ENCODE assay signal across 8 cellular contexts in the genomic region with DNA sequence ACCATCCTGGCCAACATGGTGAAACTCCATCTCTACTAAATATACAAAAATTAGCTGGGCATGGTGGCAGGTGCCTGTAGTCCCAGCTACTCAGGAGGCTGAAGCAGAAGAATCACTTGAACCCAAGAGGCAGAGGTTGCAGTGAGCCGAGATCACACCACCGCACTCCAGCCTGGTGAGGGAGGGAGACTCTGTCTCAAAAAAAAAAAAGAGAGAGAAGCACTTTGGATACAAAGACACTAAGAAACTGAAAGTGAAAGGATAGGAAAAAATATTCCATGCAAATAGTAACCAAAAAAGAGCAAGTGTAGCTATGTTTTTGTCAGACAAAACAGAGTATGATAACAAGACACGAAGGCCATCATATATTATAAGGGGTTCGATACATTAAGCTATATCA. TPM values are rescaled to one million over a fixed set of nuclear protein-coding genes. Genes with fewer than 3 reads are reported as not detected.
DNase-seq lines count a peak whose midpoint lies in the region; ATAC-seq, FAIRE-seq and TF ChIP-seq lines count a peak whose summit lies in the region.
"Not testable (repeated sequence)": the region's sequence is repeated elsewhere in the genome, so short reads cannot be mapped to it uniquely, and the experiment has no call there.

No MANE protein-coding gene starts in this region.

- BruUV-seq in HepG2 (replicated peaks; lab: Mats Ljungman, UMichigan) = not testable (repeated sequence)

- peaks cover 59% of the 10 kb centered on the region for H3K4me1 Mint-ChIP-seq in activated CD4-positive, alpha-beta T cell treated with anti-CD3 and anti-CD28 coated beads, Interleukin-2, amount 10 ng/mL, durations not matched to agents 7 days and 5 days
- peaks cover 32% of the 10 kb centered on the region for H3K4me1 Mint-ChIP-seq in astrocyte (ENCODE audit: low read depth, unreplicated experiment)
- H3K4me1 Mint-ChIP-seq in osteocyte (ENCODE audit: unreplicated experiment) = peaks cover 23% of the 10 kb centered on the region

- TF ChIP-seq RAD21 in HepG2 (CRISPR knock-in tag; IDR thresholded peaks at IDR 0.05) = not testable (repeated sequence)

- peak overlapping the region; percentile 66 for H3K4me3 Mint-ChIP-seq in activated CD4-positive, alpha-beta T cell treated with anti-CD3 and anti-CD28 coated beads, Interleukin-2, amount 10 ng/mL, durations not matched to agents 7 days and 5 days
- H3K4me3 Mint-ChIP-seq in astrocyte (ENCODE audit: unreplicated experiment) (peak overlapping the region; percentile 62), osteocyte (ENCODE audit: unreplicated experiment) (peak overlapping the region; percentile 61)

- FAIRE-seq in astrocyte (lab: Jason Lieb, UNC); HepG2 (lab: Jason Lieb, UNC): not testable (repeated sequence)

- peak overlapping the region in 2 of 11 experiments; percentile 35 to 51; a peak in 2 of 22 replicates for H3K9ac ChIP-seq in BLaER1 treated with 17β-estradiol and CSF1 and Interleukin-3, amounts not matched to agents 10 nM and 100 nM
- not testable (repeated sequence) for H3K9ac ChIP-seq in astrocyte (ENCODE audit: low read length); HepG2 (ENCODE audit: insufficient read depth, low read depth, low read length)
- H3K9ac ChIP-seq in fibroblast of lung (ENCODE audit: insufficient read depth, low read length) = peak overlapping the region; percentile 10

- H2AFZ ChIP-seq in astrocyte (ENCODE audit: low read depth, low read length); fibroblast of lung (ENCODE audit: low read length); HepG2 (ENCODE audit: low read length): not testable (repeated sequence)

- H3K27ac Mint-ChIP-seq in activated CD4-positive, alpha-beta T cell treated with anti-CD3 and anti-CD28 coated beads, Interleukin-2, amount 10 ng/mL, durations not matched to agents 7 days and 5 days = peak overlapping the region; percentile 87
- peak overlapping the region; percentile 84 for H3K27ac Mint-ChIP-seq in astrocyte (ENCODE audit: unreplicated experiment)
- peak overlapping the region; percentile 88 for H3K27ac Mint-ChIP-seq in osteocyte (ENCODE audit: unreplicated experiment)

- TF ChIP-seq EP300 in HepG2 (IDR thresholded peaks at IDR 0.05; ENCODE audit: low read depth in 2 of 2, low read length in 2 of 2); HepG2 (CRISPR knock-in tag; IDR thresholded peaks at IDR 0.05; ENCODE audit: borderline replicate concordance): not testable (repeated sequence)

- CTCF ChIA-PET in activated CD4-positive, alpha-beta T cell treated with anti-CD3 and anti-CD28 coated beads, Interleukin-2, amount 10 ng/mL, durations not matched to agents 7 days and 5 days (lab: Charles Lee) = interaction anchor here (0.6 to 2.2 kb wide), 7 partner anchors 8 to 384 kb away, joined by 3 to 8 read pairs (median 3); no protein-coding TSS in a partner anchor
- CTCF ChIA-PET in HepG2 (lab: Yijun Ruan, JAX; ENCODE audit: low intra/inter-chr PET ratio, low total read pairs) = not testable (repeated sequence)

- peak; percentile 24 for DNase-seq in MV-4-11 (lab: John Stamatoyannopoulos, UW)
- DNase-seq in activated CD4-positive, alpha-beta T cell treated with anti-CD3 and anti-CD28 coated beads, Interleukin-2, amount 10 ng/mL, durations not matched to agents 7 days and 5 days; astrocyte (ENCODE audit: low read depth); HepG2 (ENCODE audit: low spot score); osteocyte (ENCODE audit: extremely low spot score, unreplicated experiment); thoracic aorta (ENCODE audit: low spot score): not testable (repeated sequence)
- DNase-seq in fibroblast of lung (ENCODE audit: low read depth in 2 of 2) = peak in 1 of 2 donors; percentile 28

- peak overlapping the region; percentile 33 to 86 (median 67); a peak in 19 of 22 replicates for H3K4me2 ChIP-seq in BLaER1 treated with 17β-estradiol and CSF1 and Interleukin-3, amounts not matched to agents 10 nM and 100 nM
- H3K4me2 ChIP-seq in astrocyte (ENCODE audit: low read length) (peak overlapping the region; percentile 1), fibroblast of lung (ENCODE audit: extremely low read depth, insufficient read depth, low read length) (peak overlapping the region; percentile 71), HepG2 (ENCODE audit: low read depth, low read length) (peak overlapping the region; percentile 50)

- H3K4me1 ChIP-seq in BLaER1 treated with 17β-estradiol and CSF1 and Interleukin-3, amounts not matched to agents 10 nM and 100 nM = peaks cover 10 to 40% (median 18%) of the 10 kb centered on the region in 10 experiments
- not testable (repeated sequence) for H3K4me1 ChIP-seq in astrocyte (ENCODE audit: insufficient read depth, low read length); fibroblast of lung (ENCODE audit: control insufficient read depth, extremely low read depth, insufficient read depth, low read length); HepG2 (ENCODE audit: insufficient read depth, low read length)
- H3K4me1 ChIP-seq in thoracic aorta (ENCODE audit: control insufficient read depth in 1 of 2, low read depth in 2 of 2) = peaks cover 8 to 15% of the 10 kb centered on the region in 2 donors

- H3K27me3 Mint-ChIP-seq in activated CD4-positive, alpha-beta T cell treated with anti-CD3 and anti-CD28 coated beads, Interleukin-2, amount 10 ng/mL, durations not matched to agents 7 days and 5 days; astrocyte (ENCODE audit: low read depth, unreplicated experiment); osteocyte (ENCODE audit: unreplicated experiment): not testable (repeated sequence)

- ATAC-seq in HepG2; thoracic aorta (ENCODE audit: insufficient number of reproducible peaks, low FRiP score, low read depth): not testable (repeated sequence)

- peaks cover 9 to 67% (median 44%) of the 10 kb centered on the region in 11 experiments; a peak in 17 of 22 replicates for H4K20me1 ChIP-seq in BLaER1 treated with 17β-estradiol and CSF1 and Interleukin-3, amounts not matched to agents 10 nM and 100 nM
- peaks cover 84% of the 10 kb centered on the region for H4K20me1 ChIP-seq in astrocyte (ENCODE audit: insufficient read depth, low read length)
- H4K20me1 ChIP-seq in fibroblast of lung (ENCODE audit: control insufficient read depth, extremely low read depth, insufficient read depth, low read length); HepG2 (ENCODE audit: insufficient read depth, low read length): not testable (repeated sequence)

- H3K9me3 ChIP-seq in BLaER1 treated with 17β-estradiol and CSF1 and Interleukin-3, amounts not matched to agents 10 nM and 100 nM (replicated peaks in 1 of 11) = peaks cover 28 to 77% (median 66%) of the 10 kb centered on the region in 11 experiments
- H3K9me3 ChIP-seq in astrocyte (ENCODE audit: insufficient read depth, low read depth, low read length); fibroblast of lung (ENCODE audit: control insufficient read depth, insufficient read depth, low read depth, low read length): not testable (repeated sequence)
- H3K9me3 ChIP-seq in HepG2 (ENCODE audit: low read length) (peaks cover 11% of the 10 kb centered on the region; the same call in 1 of the 2 replicates), thoracic aorta (peaks cover 11% of the 10 kb centered on the region)

- WGBS in HepG2 (ENCODE audit: low lambda C conversion rate) = 84% methylated on average over 4 of the region's 4 CpGs

- H3K79me2 ChIP-seq in astrocyte (ENCODE audit: insufficient read depth, low read length) = peaks cover 99% of the 10 kb centered on the region
- H3K79me2 ChIP-seq in fibroblast of lung (ENCODE audit: control insufficient read depth, insufficient read depth, low read length) = peaks cover 95% of the 10 kb centered on the region
- peaks cover 72% of the 10 kb centered on the region for H3K79me2 ChIP-seq in HepG2 (ENCODE audit: insufficient read depth, low read length)

- H3K27me3 ChIP-seq in BLaER1 treated with 17β-estradiol and CSF1 and Interleukin-3, amounts not matched to agents 10 nM and 100 nM; astrocyte (ENCODE audit: insufficient read depth, low read length); fibroblast of lung (ENCODE audit: control insufficient read depth, insufficient read depth, low read length); HepG2 (ENCODE audit: control insufficient read depth in 1 of 2, insufficient read depth in 2 of 2, low read length in 2 of 2); thoracic aorta (replicated peaks; ENCODE audit: insufficient read depth): not testable (repeated sequence)

- peak overlapping the region in 2 of 10 experiments; percentile 23 to 27; a peak in 3 of 20 replicates for H3K4me3 ChIP-seq in BLaER1 treated with 17β-estradiol and CSF1 and Interleukin-3, amounts not matched to agents 10 nM and 100 nM
- H3K4me3 ChIP-seq in astrocyte (ENCODE audit: insufficient read depth, low read depth, low read length) = not testable (repeated sequence)
- peak overlapping the region in 2 of 4 experiments; percentile 30 to 33 for H3K4me3 ChIP-seq in fibroblast of lung (replicated peaks in 1 of 4; ENCODE audit: control extremely low read depth in 1 of 4, insufficient read depth in 1 of 4, low read depth in 3 of 4, low read length in 4 of 4)
- H3K4me3 ChIP-seq in HepG2 (replicated peaks in 1 of 3; ENCODE audit: insufficient read depth in 1 of 3, low read depth in 2 of 3, low read length in 3 of 3) = peak overlapping the region in 1 of 3 experiments; percentile 19; a peak in 1 of 6 replicates
- H3K4me3 ChIP-seq in thoracic aorta = peak overlapping the region; percentile 62

- not testable (repeated sequence) for TF ChIP-seq CTCF in astrocyte (IDR thresholded peaks at IDR 0.05; ENCODE audit: insufficient read depth, low read depth, low read length); fibroblast of lung (conservative IDR thresholded peaks at IDR 0.05 in 1 of 2, IDR thresholded peaks at IDR 0.05 in 1 of 2; ENCODE audit: low read depth in 1 of 2, low read length in 2 of 2); HepG2 (CRISPR knock-in tag; IDR thresholded peaks at IDR 0.05); osteocyte (IDR thresholded peaks at IDR 0.05); thoracic aorta (IDR thresholded peaks at IDR 0.05)

- peaks cover 47% of the 10 kb centered on the region for H3K36me3 Mint-ChIP-seq in activated CD4-positive, alpha-beta T cell treated with anti-CD3 and anti-CD28 coated beads, Interleukin-2, amount 10 ng/mL, durations not matched to agents 7 days and 5 days (ENCODE audit: low read depth)
- H3K36me3 Mint-ChIP-seq in astrocyte (ENCODE audit: low read depth, unreplicated experiment) (peaks cover 18% of the 10 kb centered on the region), osteocyte (ENCODE audit: unreplicated experiment) (peaks cover 18% of the 10 kb centered on the region)

- peak overlapping the region in 4 of 11 experiments; percentile 5 to 50 (median 14); a peak in 3 of 22 replicates for H3K27ac ChIP-seq in BLaER1 treated with 17β-estradiol and CSF1 and Interleukin-3, amounts not matched to agents 10 nM and 100 nM
- H3K27ac ChIP-seq in astrocyte (ENCODE audit: low read depth, low read length); fibroblast of lung (ENCODE audit: insufficient read depth, low read length); HepG2 (ENCODE audit: extremely low read length, insufficient read depth, low read length): not testable (repeated sequence)
- peak overlapping the region in 1 of 2 donors; percentile 34 for H3K27ac ChIP-seq in thoracic aorta

- intact Hi-C loops in HepG2 (cut with micrococcal nuclease; ENCODE audit: unreplicated experiment) = not testable (repeated sequence)

- H3K9me3 Mint-ChIP-seq in activated CD4-positive, alpha-beta T cell treated with anti-CD3 and anti-CD28 coated beads, Interleukin-2, amount 10 ng/mL, durations not matched to agents 7 days and 5 days = peaks cover 26% of the 10 kb centered on the region
- H3K9me3 Mint-ChIP-seq in astrocyte (ENCODE audit: unreplicated experiment) = not testable (repeated sequence)
- H3K9me3 Mint-ChIP-seq in osteocyte (ENCODE audit: unreplicated experiment) = peaks cover 21% of the 10 kb centered on the region

- TF ChIP-seq POLR2A in HepG2 (IDR thresholded peaks at IDR 0.05; ENCODE audit: insufficient read depth in 1 of 2, low read depth in 2 of 2, low read length in 2 of 2) = not testable (repeated sequence)

- in situ Hi-C loops in HepG2 (cut with HindIII; ENCODE audit: extremely low pct_ligation_motif_present, low pct_unique_long_range_greater_than_20kb) = not testable (repeated sequence)

- POLR2A ChIA-PET in activated CD4-positive, alpha-beta T cell treated with anti-CD3 and anti-CD28 coated beads, Interleukin-2, amount 10 ng/mL, durations not matched to agents 7 days and 5 days (lab: Charles Lee); HepG2 (lab: Yijun Ruan, JAX): not testable (repeated sequence)

- peaks cover 14 to 44% (median 37%) of the 10 kb centered on the region in 11 experiments for H3K36me3 ChIP-seq in BLaER1 treated with 17β-estradiol and CSF1 and Interleukin-3, amounts not matched to agents 10 nM and 100 nM
- H3K36me3 ChIP-seq in astrocyte (ENCODE audit: insufficient read depth, low read length); fibroblast of lung (ENCODE audit: control insufficient read depth, insufficient read depth, low read length); HepG2 (replicated peaks in 1 of 2; ENCODE audit: control insufficient read depth in 1 of 2, insufficient read depth in 2 of 2, low read length in 2 of 2); thoracic aorta: not testable (repeated sequence)

RNA-seq across cellular contexts. Expression of gene CDK17, which starts 53.5 kb away (rescaled TPM):
- 10 to 100 TPM; 38.7 to 43.5 TPM for total RNA-seq in activated CD4-positive, alpha-beta T cell treated with anti-CD3 and anti-CD28 coated beads, Interleukin-2, amount 10 ng/mL, durations not matched to agents 7 days and 5 days
- total RNA-seq in astrocyte (53.0 and 64.2 TPM in 2 replicates), fibroblast of lung (59.3 and 109 TPM in 2 replicates), HepG2 (2016; rRNA removed; fragmentation: Illumina TruSeq; extraction: Trizol) (20.1 and 22.3 TPM in 2 replicates), osteocyte (33.8 and 37.2 TPM in 2 replicates), thoracic aorta (10 to 100 TPM; 30.7 to 97.6 TPM)
- polyA plus RNA-seq in fibroblast of lung (41.9 and 50.0 TPM in 2 replicates), HepG2 (2011; rRNA removed) (7.6 and 9.9 TPM in 2 replicates)
- polyA plus RNA-seq in fibroblast of lung (2012) = 26.7 and 28.6 TPM in 2 replicates
- 14.8 and 37.9 TPM in 2 replicates for polyA minus RNA-seq in fibroblast of lung (ENCODE audit: low replicate concordance)
- total RNA-seq in HepG2 (2016; cell fraction: cytosol; rRNA removed; fragmentation: Illumina TruSeq; extraction: Trizol; ENCODE audit: low read depth) = 12.4 and 17.6 TPM in 2 replicates
- total RNA-seq in HepG2 (2016; cell fraction: insoluble cytoplasmic fraction; rRNA removed; fragmentation: Illumina TruSeq; extraction: Trizol) = 21.4 and 21.8 TPM in 2 replicates
- total RNA-seq in HepG2 (2016; cell fraction: membrane; rRNA removed; fragmentation: Illumina TruSeq; extraction: Trizol) = 6.8 and 8.7 TPM in 2 replicates
- total RNA-seq in HepG2 (2016; cell fraction: nucleus; rRNA removed; fragmentation: Illumina TruSeq; extraction: Trizol) = 33.8 and 35.2 TPM in 2 replicates
- polyA plus RNA-seq in HepG2 (2011; cell fraction: cytosol; rRNA removed) = 3.7 and 6.4 TPM in 2 replicates
- polyA plus RNA-seq in HepG2 (2011; cell fraction: nucleus; rRNA removed) = 8.2 and 10.0 TPM in 2 replicates
- 9.6 and 11.9 TPM in 2 replicates for polyA plus RNA-seq in HepG2 (2012)
- 0.41 and 0.44 TPM in 2 replicates for polyA plus RNA-seq in HepG2 (2016; cell fraction: cytosol; fragmentation: Illumina TruSeq; extraction: Trizol; ENCODE audit: low read depth)
- 13.7 and 14.3 TPM in 2 replicates for polyA plus RNA-seq in HepG2 (2016; cell fraction: insoluble cytoplasmic fraction; fragmentation: Illumina TruSeq; extraction: Trizol; ENCODE audit: low read depth)
- 1.9 and 2.1 TPM in 2 replicates for polyA plus RNA-seq in HepG2 (2016; cell fraction: membrane; fragmentation: Illumina TruSeq; extraction: Trizol; ENCODE audit: low read depth)
- polyA plus RNA-seq in HepG2 (2016; cell fraction: nucleus; fragmentation: Illumina TruSeq; extraction: Trizol; ENCODE audit: insufficient read depth, low read depth) = 9.6 and 12.3 TPM in 2 replicates
- polyA minus RNA-seq in HepG2 (2011; rRNA and poly(A)+ RNA removed; ENCODE audit: low replicate concordance) = 36.0 and 45.8 TPM in 2 replicates
- polyA minus RNA-seq in HepG2 (2011; cell fraction: cytosol; rRNA and poly(A)+ RNA removed) = 25.9 and 29.8 TPM in 2 replicates
- polyA minus RNA-seq in HepG2 (2011; cell fraction: nucleus; rRNA and poly(A)+ RNA removed) = 152 and 172 TPM in 2 replicates

Comparison
In these comparisons a context has a peak if more than half of its experiments do, and no peak if none do; other contexts are left out.
1. H3K4me2 ChIP-seq: peak in every context shown above with its lines; median percentile 71 in fibroblast of lung; 67 in BLaER1 treated with 17β-estradiol and CSF1 and Interleukin-3, amounts not matched to agents 10 nM and 100 nM; 50 in HepG2; 1 in astrocyte.